8 cellular contexts compared by ENCODE assay signal in genomic region chr16:29594926-29595838, GRCh38.
DNase-seq lines count a peak whose midpoint lies in the region; ATAC-seq and TF ChIP-seq lines count a peak whose summit lies in the region.
"Not testable (repeated sequence)": the region's sequence is repeated elsewhere in the genome, so short reads cannot be mapped to it uniquely, and the experiment has no call there.

No MANE protein-coding gene starts in this region.

- ATAC-seq in HG02571 (IDR thresholded peaks at IDR 0.05; ENCODE audit: unreplicated experiment) (peak; percentile 69), Right ventricle myocardium inferior (peak; percentile 97)

- TF ChIP-seq POLR2A in testis (IDR thresholded peaks at IDR 0.05) = peak; percentile 44

- not testable (repeated sequence) for H3K9me3 ChIP-seq in testis

- WGBS in testis, 2 donors = 0 to 1% methylated on average over 45 to 65 of the region's 91 CpGs

- peak overlapping the region; percentile 79 for H3K4me3 Mint-ChIP-seq in activated naive CD8-positive, alpha-beta T cell treated with anti-CD3 and anti-CD28 coated beads for 36 hours
- peak overlapping the region; percentile 75 for H3K4me3 Mint-ChIP-seq in osteocyte (ENCODE audit: unreplicated experiment)

- H3K4me3 ChIP-seq in testis = peak overlapping the region; percentile 63 to 79

- TF ChIP-seq CTCF in osteocyte (IDR thresholded peaks at IDR 0.05); testis (IDR thresholded peaks at IDR 0.05): not testable (repeated sequence)

- not testable (repeated sequence) for H3K9me3 Mint-ChIP-seq in activated naive CD8-positive, alpha-beta T cell treated with anti-CD3 and anti-CD28 coated beads for 36 hours; osteocyte (ENCODE audit: unreplicated experiment)

- intact Hi-C loops in Right ventricle myocardium inferior (cut with DNase I); testis (cut with DNase I; ENCODE audit: low total_unique reads): not testable (repeated sequence)

- H3K27me3 ChIP-seq in testis = not testable (repeated sequence)

- H3K27ac ChIP-seq in testis = peak overlapping the region; percentile 87 to 88

- peaks cover 10% of the 10 kb centered on the region for H3K36me3 Mint-ChIP-seq in activated naive CD8-positive, alpha-beta T cell treated with anti-CD3 and anti-CD28 coated beads for 36 hours
- H3K36me3 Mint-ChIP-seq in osteocyte (ENCODE audit: unreplicated experiment) = not testable (repeated sequence)

- H3K4me1 Mint-ChIP-seq in activated naive CD8-positive, alpha-beta T cell treated with anti-CD3 and anti-CD28 coated beads for 36 hours = peaks cover 26% of the 10 kb centered on the region
- H3K4me1 Mint-ChIP-seq in osteocyte (ENCODE audit: unreplicated experiment) = peaks cover 16% of the 10 kb centered on the region

- H3K4me1 ChIP-seq in testis = not testable (repeated sequence)

- H3K36me3 ChIP-seq in testis (ENCODE audit: low read depth, missing control alignments) = not testable (repeated sequence)

- peak overlapping the region; percentile 90 for H3K27ac Mint-ChIP-seq in activated naive CD8-positive, alpha-beta T cell treated with anti-CD3 and anti-CD28 coated beads for 36 hours
- peak overlapping the region; percentile 87 for H3K27ac Mint-ChIP-seq in osteocyte (ENCODE audit: unreplicated experiment)

- not testable (repeated sequence) for H3K27me3 Mint-ChIP-seq in activated naive CD8-positive, alpha-beta T cell treated with anti-CD3 and anti-CD28 coated beads for 36 hours; osteocyte (ENCODE audit: unreplicated experiment)

- DNase-seq in GM04504 (ENCODE audit: low read depth) = peak; percentile 64
- peak; percentile 58 for DNase-seq in NCI-H1092 (lab: John Stamatoyannopoulos, UW)
- DNase-seq in SKM-1 treated with dmso at 0.1 percent for 144 hours (lab: John Stamatoyannopoulos, UW; ENCODE audit: unreplicated experiment) = peak; percentile 75
- DNase-seq in activated naive CD8-positive, alpha-beta T cell treated with anti-CD3 and anti-CD28 coated beads for 36 hours = peak; percentile 93
- DNase-seq in Right ventricle myocardium inferior (ENCODE audit: missing footprints) = peak; percentile 97
- DNase-seq in osteocyte (ENCODE audit: extremely low spot score, unreplicated experiment) = peak; percentile 96
- peak; percentile 93 for DNase-seq in testis

Comparison
In these comparisons a context has a peak if more than half of its experiments do, and no peak if none do; other contexts are left out.
1. Peak in every context shown above with its lines: DNase-seq, ATAC-seq, H3K4me3 ChIP-seq and H3K27ac ChIP-seq.